Comparison of ENCODE assay signal across 13 cellular contexts in the genomic region with DNA sequence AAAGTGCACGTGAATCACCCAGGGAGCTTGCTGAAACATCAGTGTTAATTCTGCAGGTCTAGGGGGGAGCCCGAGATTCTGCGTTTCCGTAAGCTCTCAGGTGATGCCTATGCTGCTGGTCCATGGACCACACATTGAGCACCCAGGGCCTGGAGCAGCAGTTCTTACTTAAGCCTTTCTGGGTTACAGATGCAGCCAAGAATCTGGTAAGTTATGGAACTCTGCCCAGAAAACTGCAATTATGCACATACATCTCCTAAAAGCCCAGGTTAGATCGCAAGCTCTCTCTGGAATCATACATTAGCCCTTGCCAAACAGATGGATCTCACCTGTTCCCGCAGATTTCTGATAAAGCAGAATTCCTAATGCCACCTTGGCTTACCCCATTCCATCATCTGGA.
"Had no signal": no experiment of that assay in that cellular context is flagged by ENCODE, and none has a peak within 500 bp of the region (broad histone marks: within the 10 kb centered on the region; RNA-seq: fewer than 3 reads in every experiment).

No MANE protein-coding gene starts in this region.

- H3K27ac ChIP-seq: gastroesophageal sphincter, heart right ventricle, thoracic aorta had no signal

- H3K4me3 ChIP-seq: gastroesophageal sphincter, heart right ventricle, lung, thoracic aorta had no signal

- H3K27me3 Mint-ChIP-seq: activated B cell treated with CpG ODN at 0.5 μM for 24 hours; activated naive CD8-positive, alpha-beta T cell treated with anti-CD3 and anti-CD28 coated beads for 36 hours had no signal

- H3K36me3 ChIP-seq: gastroesophageal sphincter, heart right ventricle, thoracic aorta had no signal

- H3K4me3 Mint-ChIP-seq: activated B cell treated with CpG ODN at 0.5 μM for 24 hours; activated CD8-positive, alpha-beta T cell treated with anti-CD3 and anti-CD28 coated beads, Interleukin-2, amount 10 ng/mL, durations not matched to agents 7 days and 5 days; activated naive CD8-positive, alpha-beta T cell treated with anti-CD3 and anti-CD28 coated beads for 36 hours; activated T-cell treated with anti-CD3 and anti-CD28 coated beads, Interleukin-2, amount 50 U/mL, for 72 hours; mesothelial cell of epicardium had no signal

- H3K27ac Mint-ChIP-seq: activated B cell treated with CpG ODN at 0.5 μM for 24 hours; activated CD8-positive, alpha-beta T cell treated with anti-CD3 and anti-CD28 coated beads, Interleukin-2, amount 10 ng/mL, durations not matched to agents 7 days and 5 days; activated naive CD8-positive, alpha-beta T cell treated with anti-CD3 and anti-CD28 coated beads for 36 hours; activated T-cell treated with anti-CD3 and anti-CD28 coated beads, Interleukin-2, amount 50 U/mL, for 72 hours; mesothelial cell of epicardium had no signal

- H3K9me3 Mint-ChIP-seq: activated naive CD8-positive, alpha-beta T cell treated with anti-CD3 and anti-CD28 coated beads for 36 hours; activated T-cell treated with anti-CD3 and anti-CD28 coated beads, Interleukin-2, amount 50 U/mL, for 72 hours; mesothelial cell of epicardium had no signal

- H3K36me3 Mint-ChIP-seq: activated naive CD8-positive, alpha-beta T cell treated with anti-CD3 and anti-CD28 coated beads for 36 hours; mesothelial cell of epicardium had no signal

- H3K9me3 ChIP-seq: gastroesophageal sphincter, heart right ventricle, thoracic aorta had no signal

- H3K27me3 ChIP-seq: gastroesophageal sphincter had no signal

- DNase-seq: activated B cell treated with CpG ODN at 0.5 μM for 24 hours; activated CD4-positive, alpha-beta T cell treated with anti-CD3 and anti-CD28 coated beads for 48 hours; activated CD8-positive, alpha-beta memory T cell treated with anti-CD3 and anti-CD28 coated beads, Interleukin-2, amount 50 U/mL, for 4 hours; activated CD8-positive, alpha-beta T cell treated with anti-CD3 and anti-CD28 coated beads, Interleukin-2, amount 10 ng/mL, durations not matched to agents 7 days and 5 days; activated gamma-delta T cell; activated naive CD8-positive, alpha-beta T cell treated with anti-CD3 and anti-CD28 coated beads for 36 hours; activated T-cell treated with anti-CD3 and anti-CD28 coated beads, Interleukin-2, amount 50 U/mL, for 72 hours; heart right ventricle; left cardiac atrium had no signal

- H3K4me1 ChIP-seq: gastroesophageal sphincter, heart right ventricle had no signal

- H3K4me1 Mint-ChIP-seq: activated B cell treated with CpG ODN at 0.5 μM for 24 hours; activated naive CD8-positive, alpha-beta T cell treated with anti-CD3 and anti-CD28 coated beads for 36 hours; mesothelial cell of epicardium had no signal
